10 cellular contexts compared by ENCODE assay signal in the genomic region with DNA sequence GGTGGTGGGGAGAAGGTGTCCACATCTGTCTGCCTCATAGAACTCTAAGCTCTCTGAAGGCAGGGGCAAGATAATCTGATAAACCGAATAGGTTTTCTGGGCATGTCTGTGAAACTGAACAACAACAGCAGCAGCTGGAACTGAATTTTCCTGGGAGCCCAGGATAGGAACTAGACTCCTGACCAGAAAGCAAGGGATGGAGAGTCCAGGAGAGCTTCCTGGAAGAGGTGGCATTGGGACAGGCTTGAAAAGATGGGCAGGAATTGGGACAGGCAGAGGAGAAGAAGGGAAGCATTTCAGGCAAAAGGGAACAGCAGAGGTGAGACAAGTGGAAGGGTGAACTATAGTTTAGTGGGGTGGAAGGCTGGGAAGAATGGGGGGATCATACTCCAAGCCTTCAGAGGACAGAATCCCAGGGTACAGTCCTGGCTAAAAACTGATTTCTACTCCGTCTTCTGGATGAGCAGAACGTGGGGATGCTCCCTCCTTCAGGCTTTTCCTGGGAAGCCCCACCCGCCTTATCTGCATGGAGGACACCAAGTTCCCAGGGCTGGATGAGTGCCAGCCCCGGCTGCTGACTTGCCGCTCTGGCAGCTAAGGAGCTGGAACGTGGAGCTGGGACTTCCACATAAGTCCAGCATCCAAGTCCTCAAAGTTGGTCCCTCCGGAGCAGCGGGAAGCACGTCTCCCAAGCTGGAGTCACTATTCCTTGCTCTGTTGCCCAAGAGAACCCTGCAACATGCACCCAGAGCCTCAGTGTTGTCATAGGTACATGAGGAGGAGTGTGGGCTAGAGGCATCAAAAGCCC. TPM values are rescaled to one million over a fixed set of nuclear protein-coding genes. Genes with fewer than 3 reads are reported as not detected.
DNase-seq lines count a peak whose midpoint lies in the region; ATAC-seq and TF ChIP-seq lines count a peak whose summit lies in the region.
"Had no signal": no experiment of that assay in that cellular context is flagged by ENCODE, and none has a peak within 500 bp of the region (broad histone marks: within the 10 kb centered on the region; RNA-seq: fewer than 3 reads in every experiment).

No MANE protein-coding gene starts in this region.

- peak; percentile 71 to 80 (median 75) for ATAC-seq in heart left ventricle
- no peak for ATAC-seq in GM19452 (IDR thresholded peaks at IDR 0.05; ENCODE audit: unreplicated experiment)

- DNase-seq in EH (ENCODE audit: low read depth): peak; percentile 91
- peak; percentile 67 for DNase-seq in amniotic epithelial cell (ENCODE audit: low read depth)
- DNase-seq in heart left ventricle: peak; percentile 76 to 92 (median 90)
- DNase-seq in prostate gland (ENCODE audit: low spot score): peak; percentile 89
- no peak for DNase-seq in H4 (ENCODE audit: low spot score)
- no peak for DNase-seq in glutamatergic neuron
- no peak for DNase-seq in NCI-H510A (lab: John Stamatoyannopoulos, UW)
- DNase-seq: stimulated activated CD4-positive, alpha-beta T cell treated with anti-CD3 and anti-CD28 coated beads, Interleukin-12 subunit alpha, Interleukin-12 subunit beta, amount 100 ng/mL, for 4 hours had no signal

- H3K36me3 ChIP-seq in heart left ventricle (no peaks in the 10 kb centered on the region), prostate gland (no peaks in the 10 kb centered on the region)

- H3K4me1 ChIP-seq in heart left ventricle: peaks cover 0 to 20% (median 12%) of the 10 kb centered on the region in 12 donors
- no peaks in the 10 kb centered on the region for H3K4me1 ChIP-seq in prostate gland (replicated peaks)

- H3K9me3 ChIP-seq in heart left ventricle (no peaks in the 10 kb centered on the region), prostate gland (no peaks in the 10 kb centered on the region)

- peaks cover 0 to 7% (median 0%) of the 10 kb centered on the region in 9 donors for H3K27me3 ChIP-seq in heart left ventricle
- H3K27me3 ChIP-seq in prostate gland (replicated peaks; ENCODE audit: insufficient read depth): no peaks in the 10 kb centered on the region

- peaks cover 7% of the 10 kb centered on the region for H3K27me3 Mint-ChIP-seq in glutamatergic neuron (ENCODE audit: unreplicated experiment)

- WGBS in heart left ventricle, 4 donors: 15 to 25% (median 20%) methylated on average over 4 to 10 of the region's 10 CpGs
- WGBS in prostate gland: 16% methylated on average over 10 of the region's 10 CpGs

- no peak for TF ChIP-seq CTCF in heart left ventricle (IDR thresholded peaks at IDR 0.05)
- no peak for TF ChIP-seq CTCF in prostate gland (IDR thresholded peaks at IDR 0.05)
- no peak for TF ChIP-seq CTCF in glutamatergic neuron (IDR thresholded peaks at IDR 0.05; ENCODE audit: partially characterized antibody, unreplicated experiment)

- H3K4me3 Mint-ChIP-seq in glutamatergic neuron (ENCODE audit: unreplicated experiment): no peak overlapping the region

- TF ChIP-seq POLR2A in heart left ventricle (IDR thresholded peaks at IDR 0.05): no peak
- no peak for TF ChIP-seq POLR2A in prostate gland (IDR thresholded peaks at IDR 0.05)

- H3K9me3 Mint-ChIP-seq in glutamatergic neuron (ENCODE audit: unreplicated experiment): peaks cover 2% of the 10 kb centered on the region

- H3K27ac Mint-ChIP-seq in glutamatergic neuron (ENCODE audit: unreplicated experiment): no peak overlapping the region

- no peak overlapping the region for H3K4me3 ChIP-seq in heart left ventricle
- H3K4me3 ChIP-seq in prostate gland: no peak overlapping the region

- H3K4me1 Mint-ChIP-seq in glutamatergic neuron (ENCODE audit: low read depth, unreplicated experiment): peaks cover 17% of the 10 kb centered on the region

- H3K27ac ChIP-seq in heart left ventricle (peak overlapping the region in 9 of 12 donors; percentile 7 to 64 (median 41)), prostate gland (no peak overlapping the region)

- intact Hi-C loops in heart left ventricle (cut with DNase I): loop anchor here in 1 of 10 donors (5.0 kb wide), 1 partner anchor 39 kb away; no protein-coding TSS in a partner anchor
- intact Hi-C loops in prostate gland (cut with DNase I): loop anchor here (2.0 kb wide), 1 partner anchor 176 kb away; no protein-coding TSS in a partner anchor

- peaks cover 3% of the 10 kb centered on the region for H3K36me3 Mint-ChIP-seq in glutamatergic neuron (ENCODE audit: unreplicated experiment)

RNA-seq across cellular contexts. Expression of a gene that starts 13.9 kb away (rescaled TPM):
- under 1 TPM in 1 of 9 donors, not detected in 8; 0.21 TPM for total RNA-seq in heart left ventricle
- polyA plus RNA-seq in heart left ventricle: under 1 TPM in 1 of 2 donors, not detected in 1; 0.08 TPM
- 10 to 100 TPM in 1 of 2 donors, 1 to 10 TPM in 1; 8.4 to 21.5 TPM for total RNA-seq in prostate gland
- total RNA-seq in H4 (2014; rRNA removed; shearing (Covaris generic)): not detected in 2 replicates
- 0.93 TPM for total RNA-seq in glutamatergic neuron (ENCODE audit: unreplicated experiment)

RNA-seq across cellular contexts. Expression of a gene that starts 34.9 kb away (rescaled TPM):
- total RNA-seq in heart left ventricle (under 1 TPM in 2 of 9 donors, not detected in 7; 0.20 to 0.32 TPM), prostate gland (1 to 10 TPM in 1 of 2 donors, under 1 TPM in 1; 0.23 to 1.5 TPM), glutamatergic neuron (ENCODE audit: unreplicated experiment) (0.29 TPM)
- polyA plus RNA-seq in heart left ventricle: under 1 TPM in 1 of 2 donors, not detected in 1; 0.08 TPM
- total RNA-seq in H4 (2014; rRNA removed; shearing (Covaris generic)): 6.6 and 9.9 TPM in 2 replicates
- total RNA-seq: kidney epithelial cell had no signal

RNA-seq across cellular contexts. Expression of a gene that starts 42.4 kb away (rescaled TPM):
- total RNA-seq in heart left ventricle (10 to 100 TPM in 1 of 9 donors, 1 to 10 TPM in 8; 2.3 to 10.8 (median 5.2) TPM), prostate gland (10 to 100 TPM in 1 of 2 donors, 1 to 10 TPM in 1; 8.7 to 54.8 TPM), glutamatergic neuron (ENCODE audit: unreplicated experiment) (3.9 TPM)
- 10 to 100 TPM in 1 of 2 donors, 1 to 10 TPM in 1; 2.7 to 14.2 TPM for polyA plus RNA-seq in heart left ventricle
- 1.3 and 2.4 TPM in 2 replicates for total RNA-seq in H4 (2014; rRNA removed; shearing (Covaris generic))

Comparison
In these comparisons a context has a peak if more than half of its experiments do, and no peak if none do; other contexts are left out.
1. DNase-seq: peak in EH (single experiment), amniotic epithelial cell (single experiment), heart left ventricle (5 of 5) and prostate gland (single experiment); none in H4 (single experiment), glutamatergic neuron (single experiment) and NCI-H510A (single experiment).
2. H3K27ac ChIP-seq: peak in heart left ventricle (9 of 12); none in prostate gland (0 of 2).